ENCODE assay signal across 1 cellular context in genomic region chr12:2429032-2429431, GRCh38.
A peak's percentile ranks its signal among the peaks of the same experiment; 100 is the strongest.
TF ChIP-seq lines count a peak whose summit lies in the region.

No MANE protein-coding gene starts in this region.

TF ChIP-seq in HepG2, 621 proteins besides CTCF, POLR2A, EP300 and RAD21:
- TF ChIP-seq BRF2 (CRISPR knock-in tag; IDR thresholded peaks at IDR 0.05), result no peak
- peak; percentile 38; the same call in 1 of the 2 replicates for TF ChIP-seq ATF7 (IDR thresholded peaks at IDR 0.05)
- no peak for TF ChIP-seq ATF7 (CRISPR knock-in tag; IDR thresholded peaks at IDR 0.05)
